In the genomic region with DNA sequence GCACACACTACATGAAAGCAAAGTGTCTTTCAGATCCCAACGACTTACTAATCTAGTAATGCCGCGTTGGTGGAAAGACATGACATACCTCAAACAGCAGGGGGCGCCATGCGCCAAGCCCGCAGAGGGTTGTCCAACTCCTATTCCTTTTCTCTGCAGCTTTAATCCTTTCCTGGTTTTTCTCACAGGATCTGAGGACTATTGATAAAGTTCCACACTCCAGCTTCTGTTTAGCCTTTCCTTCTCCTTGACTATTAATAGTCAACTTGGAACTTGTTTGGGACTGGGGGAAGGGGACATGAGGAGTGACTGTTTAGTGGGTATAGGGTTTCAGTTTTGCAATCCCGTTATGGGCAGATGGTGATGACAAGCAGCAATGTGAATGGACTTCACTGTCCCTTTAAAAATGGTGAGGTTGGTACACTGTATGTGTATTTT, we compare ENCODE assay signal across 8 cellular contexts.
A peak's percentile ranks its signal among the peaks of the same experiment; 100 is the strongest.
DNase-seq lines count a peak whose midpoint lies in the region; ATAC-seq, FAIRE-seq and TF ChIP-seq lines count a peak whose summit lies in the region.

No MANE protein-coding gene starts in this region.

- intact Hi-C loops in CD4-positive, alpha-beta memory T cell (cut with micrococcal nuclease): loop anchor here (1.0 kb wide), 7 partner anchors 21 to 287 kb away; no protein-coding TSS in a partner anchor
- intact Hi-C loops in tibial artery (cut with DNase I; ENCODE audit: low total_unique reads): loop anchor here (5.0 kb wide), 2 partner anchors 145 to 285 kb away; a partner anchor contains a TSS

- peak; percentile 98 for TF ChIP-seq CTCF in RWPE1 (conservative IDR thresholded peaks at IDR 0.05; ENCODE audit: low read depth)
- TF ChIP-seq CTCF in osteocyte (IDR thresholded peaks at IDR 0.05): peak; percentile 98
- peak; percentile 91 to 95 for TF ChIP-seq CTCF in tibial artery (IDR thresholded peaks at IDR 0.05)

- no peaks in the 10 kb centered on the region for H3K9me3 Mint-ChIP-seq in CD4-positive, alpha-beta memory T cell
- H3K9me3 Mint-ChIP-seq in osteocyte (ENCODE audit: unreplicated experiment): no peaks in the 10 kb centered on the region

- no peak overlapping the region for H3K4me3 ChIP-seq in CD4-positive, alpha-beta memory T cell (ENCODE audit: low read length in 2 of 2)
- H3K4me3 ChIP-seq in tibial artery: no peak overlapping the region

- no peak overlapping the region for H3K27ac ChIP-seq in CD4-positive, alpha-beta memory T cell (ENCODE audit: low read depth, low read length)
- H3K27ac ChIP-seq in RWPE1 (no peak overlapping the region), tibial artery (peak overlapping the region; percentile 32 to 60)

- peak; percentile 47 for FAIRE-seq in frontal cortex (lab: Jason Lieb, UNC)

- H3K4me1 Mint-ChIP-seq in CD4-positive, alpha-beta memory T cell: peaks cover 8 to 15% (median 13%) of the 10 kb centered on the region in 4 donors
- peaks cover 9% of the 10 kb centered on the region for H3K4me1 Mint-ChIP-seq in osteocyte (ENCODE audit: unreplicated experiment)

- DNase-seq in CD4-positive, alpha-beta memory T cell: peak; percentile 66 to 75 (median 71)
- DNase-seq in LoVo (ENCODE audit: low spot score): peak; percentile 81
- peak; percentile 70 for DNase-seq in RWPE1 (ENCODE audit: low spot score)
- peak; percentile 38 for DNase-seq in activated effector memory CD4-positive, alpha-beta T cell treated with Interleukin-2 at 50 U/mL for 16 hours
- peak; percentile 47 to 76 for DNase-seq in frontal cortex (ENCODE audit: low spot score in 2 of 2)
- DNase-seq in osteocyte (ENCODE audit: extremely low spot score, unreplicated experiment): peak; percentile 93
- DNase-seq in tibial artery: peak; percentile 54 to 85

- CTCF ChIA-PET in CD4-positive, alpha-beta memory T cell (lab: Charles Lee; ENCODE audit: partially characterized antibody): interaction anchor here (0.7 to 6.5 kb wide), 52 partner anchors 8 to 300 kb away, joined by 3 to 134 read pairs (median 5); a partner anchor contains a TSS
- CTCF ChIA-PET in RWPE1 (lab: Yijun Ruan, JAX): interaction anchor here (0.6 to 3.7 kb wide), 20 partner anchors 18 to 895 kb away, joined by 3 to 29 read pairs (median 4); a partner anchor contains a TSS

- no peaks in the 10 kb centered on the region for H3K9me3 ChIP-seq in CD4-positive, alpha-beta memory T cell (ENCODE audit: control insufficient read depth in 1 of 2, low read length in 2 of 2)
- no peaks in the 10 kb centered on the region for H3K9me3 ChIP-seq in tibial artery

- no peak overlapping the region for H3K4me3 Mint-ChIP-seq in CD4-positive, alpha-beta memory T cell
- no peak overlapping the region for H3K4me3 Mint-ChIP-seq in osteocyte (ENCODE audit: unreplicated experiment)

- H3K36me3 Mint-ChIP-seq in CD4-positive, alpha-beta memory T cell: peaks cover 27 to 45% of the 10 kb centered on the region in 2 donors
- peaks cover 5% of the 10 kb centered on the region for H3K36me3 Mint-ChIP-seq in osteocyte (ENCODE audit: unreplicated experiment)

- H3K27ac Mint-ChIP-seq in CD4-positive, alpha-beta memory T cell: peak overlapping the region in 4 of 7 donors; percentile 47 to 75 (median 60)
- H3K27ac Mint-ChIP-seq in osteocyte (ENCODE audit: unreplicated experiment): no peak overlapping the region

- POLR2A ChIA-PET in CD4-positive, alpha-beta memory T cell (lab: Charles Lee; ENCODE audit: partially characterized antibody): interaction anchor here (0.8 to 2.3 kb wide), 4 partner anchors 18 to 276 kb away, joined by 3 to 13 read pairs (median 4); no protein-coding TSS in a partner anchor
- POLR2A ChIA-PET in RWPE1 (lab: Yijun Ruan, JAX; ENCODE audit: low non-redundant PET): no interaction called here

- H3K27me3 Mint-ChIP-seq in CD4-positive, alpha-beta memory T cell: no peaks in the 10 kb centered on the region
- H3K27me3 Mint-ChIP-seq in osteocyte (ENCODE audit: unreplicated experiment): no peaks in the 10 kb centered on the region

- peaks cover under 1% of the 10 kb centered on the region for H3K36me3 ChIP-seq in CD4-positive, alpha-beta memory T cell (ENCODE audit: insufficient read depth, low read length)
- H3K36me3 ChIP-seq in tibial artery: peaks cover 4 to 75% (median 27%) of the 10 kb centered on the region in 3 donors

- no peaks in the 10 kb centered on the region for H3K4me1 ChIP-seq in CD4-positive, alpha-beta memory T cell (ENCODE audit: insufficient read depth, low read length)
- H3K4me1 ChIP-seq in tibial artery: peaks cover 0 to 26% (median 22%) of the 10 kb centered on the region in 4 donors

- no peaks in the 10 kb centered on the region for H3K27me3 ChIP-seq in CD4-positive, alpha-beta memory T cell (ENCODE audit: insufficient read depth, low read length)
- H3K27me3 ChIP-seq in tibial artery: no peaks in the 10 kb centered on the region

- ATAC-seq in GM21367 (IDR thresholded peaks at IDR 0.05; ENCODE audit: unreplicated experiment): peak; percentile 64

Comparison
In these comparisons a context has a peak if more than half of its experiments do, and no peak if none do; other contexts are left out.
1. DNase-seq: peak in every context shown above with its lines; median percentile 93 in osteocyte; 81 in LoVo; 71 in CD4-positive, alpha-beta memory T cell; 70 in RWPE1; 70 in tibial artery; 62 in frontal cortex; 38 in activated effector memory CD4-positive, alpha-beta T cell treated with Interleukin-2 at 50 U/mL for 16 hours.
2. H3K27ac ChIP-seq: peak in tibial artery (2 of 2); none in CD4-positive, alpha-beta memory T cell (single experiment) and RWPE1 (single experiment).
3. Peak in every context shown above with its lines, with median percentiles within 50 percentile points of each other: CTCF ChIP-seq.